ENCODE assay signal across 1 cellular context in genomic region chr2:43155842-43156511, GRCh38.
A peak's percentile ranks its signal among the peaks of the same experiment; 100 is the strongest.
TF ChIP-seq lines count a peak whose summit lies in the region.

No MANE protein-coding gene starts in this region.

TF ChIP-seq in K562, 482 proteins besides CTCF, POLR2A, EP300 and RAD21 (continued from another document):
- TF ChIP-seq, protein P1, sequence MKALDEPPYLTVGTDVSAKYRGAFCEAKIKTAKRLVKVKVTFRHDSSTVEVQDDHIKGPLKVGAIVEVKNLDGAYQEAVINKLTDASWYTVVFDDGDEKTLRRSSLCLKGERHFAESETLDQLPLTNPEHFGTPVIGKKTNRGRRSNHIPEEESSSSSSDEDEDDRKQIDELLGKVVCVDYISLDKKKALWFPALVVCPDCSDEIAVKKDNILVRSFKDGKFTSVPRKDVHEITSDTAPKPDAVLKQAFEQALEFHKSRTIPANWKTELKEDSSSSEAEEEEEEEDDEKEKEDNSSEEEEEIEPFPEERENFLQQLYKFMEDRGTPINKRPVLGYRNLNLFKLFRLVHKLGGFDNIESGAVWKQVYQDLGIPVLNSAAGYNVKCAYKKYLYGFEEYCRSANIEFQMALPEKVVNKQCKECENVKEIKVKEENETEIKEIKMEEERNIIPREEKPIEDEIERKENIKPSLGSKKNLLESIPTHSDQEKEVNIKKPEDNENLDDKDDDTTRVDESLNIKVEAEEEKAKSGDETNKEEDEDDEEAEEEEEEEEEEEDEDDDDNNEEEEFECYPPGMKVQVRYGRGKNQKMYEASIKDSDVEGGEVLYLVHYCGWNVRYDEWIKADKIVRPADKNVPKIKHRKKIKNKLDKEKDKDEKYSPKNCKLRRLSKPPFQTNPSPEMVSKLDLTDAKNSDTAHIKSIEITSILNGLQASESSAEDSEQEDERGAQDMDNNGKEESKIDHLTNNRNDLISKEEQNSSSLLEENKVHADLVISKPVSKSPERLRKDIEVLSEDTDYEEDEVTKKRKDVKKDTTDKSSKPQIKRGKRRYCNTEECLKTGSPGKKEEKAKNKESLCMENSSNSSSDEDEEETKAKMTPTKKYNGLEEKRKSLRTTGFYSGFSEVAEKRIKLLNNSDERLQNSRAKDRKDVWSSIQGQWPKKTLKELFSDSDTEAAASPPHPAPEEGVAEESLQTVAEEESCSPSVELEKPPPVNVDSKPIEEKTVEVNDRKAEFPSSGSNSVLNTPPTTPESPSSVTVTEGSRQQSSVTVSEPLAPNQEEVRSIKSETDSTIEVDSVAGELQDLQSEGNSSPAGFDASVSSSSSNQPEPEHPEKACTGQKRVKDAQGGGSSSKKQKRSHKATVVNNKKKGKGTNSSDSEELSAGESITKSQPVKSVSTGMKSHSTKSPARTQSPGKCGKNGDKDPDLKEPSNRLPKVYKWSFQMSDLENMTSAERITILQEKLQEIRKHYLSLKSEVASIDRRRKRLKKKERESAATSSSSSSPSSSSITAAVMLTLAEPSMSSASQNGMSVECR (CRISPR knock-in tag; IDR thresholded peaks at IDR 0.05): no peak
- TF ChIP-seq ZFP91 (CRISPR knock-in tag; IDR thresholded peaks at IDR 0.05): no peak
- TF ChIP-seq ZNF561 (CRISPR knock-in tag; conservative IDR thresholded peaks at IDR 0.05): no peak
- TF ChIP-seq LARP7 (IDR thresholded peaks at IDR 0.05): no peak
- peak; percentile 78 for TF ChIP-seq RBM25 (IDR thresholded peaks at IDR 0.05; ENCODE audit: low read depth, low read length, severe bottlenecking)
- no peak for TF ChIP-seq EZH2 (IDR thresholded peaks at IDR 0.05; ENCODE audit: borderline replicate concordance, low read depth, low read length)
- TF ChIP-seq TCF15 (CRISPR knock-in tag; IDR thresholded peaks at IDR 0.05): no peak
- no peak for TF ChIP-seq ZNF184 (CRISPR knock-in tag; IDR thresholded peaks at IDR 0.05)
- no peak for TF ChIP-seq NR2C1 (IDR thresholded peaks at IDR 0.05)
- TF ChIP-seq NR2C1 (tag; IDR thresholded peaks at IDR 0.05): no peak
- no peak for TF ChIP-seq BHLHE40 (IDR thresholded peaks at IDR 0.05; ENCODE audit: low read length)
- TF ChIP-seq SRSF9 (IDR thresholded peaks at IDR 0.05; ENCODE audit: borderline replicate concordance, low read depth, low read length): no peak
- TF ChIP-seq SLC30A9 (CRISPR knock-in tag; IDR thresholded peaks at IDR 0.05): no peak
- no peak for TF ChIP-seq ZNF764 (CRISPR knock-in tag; IDR thresholded peaks at IDR 0.05; ENCODE audit: low read depth)
- TF ChIP-seq BCOR (IDR thresholded peaks at IDR 0.05): peak; percentile 55; the same call in 1 of the 2 replicates
- no peak for TF ChIP-seq ZNF780A (CRISPR knock-in tag; IDR thresholded peaks at IDR 0.05)
- TF ChIP-seq ZNF41 (CRISPR knock-in tag; conservative IDR thresholded peaks at IDR 0.05): no peak
- TF ChIP-seq NELFE (IDR thresholded peaks at IDR 0.05; ENCODE audit: insufficient read depth, insufficient read length): no peak
- no peak for TF ChIP-seq KLF1 (tag; IDR thresholded peaks at IDR 0.05)
- no peak for TF ChIP-seq BRF1 (IDR thresholded peaks at IDR 0.05; ENCODE audit: borderline replicate concordance, extremely low read depth, insufficient read length)
- TF ChIP-seq TAF15 (IDR thresholded peaks at IDR 0.05; ENCODE audit: low read depth, low read length): no peak
- TF ChIP-seq FOXO4 (CRISPR knock-in tag; IDR thresholded peaks at IDR 0.05): no peak
